In genomic region chr18:6111726-6112125, GRCh38 we compare ENCODE assay signal across 28 cellular contexts.
"Had no signal": no experiment of that assay in that cellular context is flagged by ENCODE, and none has a peak within 500 bp of the region (broad histone marks: within the 10 kb centered on the region; RNA-seq: fewer than 3 reads in every experiment).

No MANE protein-coding gene starts in this region.

- DNase-seq: colonic mucosa; cortex of kidney; dermis blood vessel endothelial cell; dorsolateral prefrontal cortex; effector CD4-positive, alpha-beta T cell; effector CD8-positive, alpha-beta T cell; effector memory CD4-positive, alpha-beta T cell; effector memory CD8-positive, alpha-beta T cell; endodermal cell; erythroblast; esophagus squamous epithelium; foreskin fibroblast; foreskin keratinocyte; foreskin melanocyte; gastrocnemius medialis; glutamatergic neuron; head of caudate nucleus; heart left ventricle; heart right ventricle had no signal

- H3K9me3 ChIP-seq: colonic mucosa, esophagus muscularis mucosa, esophagus squamous epithelium, gastrocnemius medialis, gastroesophageal sphincter, heart left ventricle, heart right ventricle had no signal

- H3K36me3 ChIP-seq: colonic mucosa, esophagus muscularis mucosa, esophagus squamous epithelium, gastrocnemius medialis, gastroesophageal sphincter, heart left ventricle, heart right ventricle had no signal

- H3K27ac ChIP-seq: colonic mucosa, coronary artery, dorsolateral prefrontal cortex, epithelial cell of prostate, esophagus muscularis mucosa, esophagus squamous epithelium, foreskin keratinocyte, gastrocnemius medialis, gastroesophageal sphincter, heart left ventricle, heart right ventricle had no signal

- ATAC-seq: effector memory CD8-positive, alpha-beta T cell; esophagus mucosa; foreskin keratinocyte; gastrocnemius medialis; gastroesophageal sphincter; heart left ventricle; heart right ventricle had no signal

- FAIRE-seq: colon, endometrium, endothelial cell of umbilical vein, frontal cortex had no signal

- H3K4me1 ChIP-seq: colonic mucosa, foreskin keratinocyte, gastrocnemius medialis, heart left ventricle, heart right ventricle had no signal

- H3K27me3 ChIP-seq: colonic mucosa, dorsolateral prefrontal cortex, esophagus muscularis mucosa, esophagus squamous epithelium, foreskin keratinocyte, gastrocnemius medialis, gastroesophageal sphincter, heart left ventricle, heart right ventricle had no signal

- H3K4me3 ChIP-seq: colonic mucosa, coronary artery, dorsolateral prefrontal cortex, esophagus muscularis mucosa, esophagus squamous epithelium, gastrocnemius medialis, gastroesophageal sphincter, heart left ventricle, heart right ventricle had no signal
